8 cellular contexts compared by ENCODE assay signal in the genomic region with DNA sequence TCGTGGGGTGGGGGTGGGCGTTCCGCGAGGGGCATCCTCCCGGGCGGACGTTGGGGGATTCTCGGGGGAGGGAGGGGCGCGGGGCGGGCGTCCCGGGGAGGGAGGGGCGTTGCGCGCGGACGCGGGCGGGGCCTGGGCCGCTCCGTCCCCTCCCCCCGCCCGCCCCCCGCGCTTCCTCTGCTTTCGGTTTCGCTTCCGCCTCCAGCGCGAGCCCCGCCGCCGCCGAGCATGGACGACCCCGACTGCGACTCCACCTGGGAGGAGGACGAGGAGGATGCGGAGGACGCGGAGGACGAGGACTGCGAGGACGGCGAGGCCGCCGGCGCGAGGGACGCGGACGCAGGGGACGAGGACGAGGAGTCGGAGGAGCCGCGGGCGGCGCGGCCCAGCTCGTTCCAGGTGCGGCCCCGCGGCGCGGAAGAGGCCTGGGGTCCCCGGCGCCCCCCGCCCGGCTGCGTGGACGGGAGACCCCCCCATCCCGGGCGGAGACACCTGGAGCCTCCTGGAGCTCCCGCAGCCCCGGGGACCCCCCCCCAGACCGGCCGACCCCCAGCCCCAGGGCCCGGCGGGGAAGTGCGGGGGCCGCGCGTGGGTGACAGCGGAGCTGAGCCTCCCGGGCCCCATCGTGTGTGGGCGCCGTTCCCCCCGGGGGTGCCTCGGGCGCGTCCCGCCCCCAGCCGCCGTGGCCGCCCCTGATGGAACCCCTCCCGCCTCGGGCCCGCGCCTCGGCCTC. TPM values are rescaled to one million over a fixed set of nuclear protein-coding genes. Genes with fewer than 3 reads are reported as not detected.
DNase-seq lines count a peak whose midpoint lies in the region; ATAC-seq and TF ChIP-seq lines count a peak whose summit lies in the region.

A gene with protein sequence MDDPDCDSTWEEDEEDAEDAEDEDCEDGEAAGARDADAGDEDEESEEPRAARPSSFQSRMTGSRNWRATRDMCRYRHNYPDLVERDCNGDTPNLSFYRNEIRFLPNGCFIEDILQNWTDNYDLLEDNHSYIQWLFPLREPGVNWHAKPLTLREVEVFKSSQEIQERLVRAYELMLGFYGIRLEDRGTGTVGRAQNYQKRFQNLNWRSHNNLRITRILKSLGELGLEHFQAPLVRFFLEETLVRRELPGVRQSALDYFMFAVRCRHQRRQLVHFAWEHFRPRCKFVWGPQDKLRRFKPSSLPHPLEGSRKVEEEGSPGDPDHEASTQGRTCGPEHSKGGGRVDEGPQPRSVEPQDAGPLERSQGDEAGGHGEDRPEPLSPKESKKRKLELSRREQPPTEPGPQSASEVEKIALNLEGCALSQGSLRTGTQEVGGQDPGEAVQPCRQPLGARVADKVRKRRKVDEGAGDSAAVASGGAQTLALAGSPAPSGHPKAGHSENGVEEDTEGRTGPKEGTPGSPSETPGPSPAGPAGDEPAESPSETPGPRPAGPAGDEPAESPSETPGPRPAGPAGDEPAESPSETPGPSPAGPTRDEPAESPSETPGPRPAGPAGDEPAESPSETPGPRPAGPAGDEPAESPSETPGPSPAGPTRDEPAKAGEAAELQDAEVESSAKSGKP (plus strand): TSS at position 204 of the 733 bp plus-strand sequence. CDS start 25 bp downstream, at position 229.

- peaks cover 2% of the 10 kb centered on the region for H3K36me3 Mint-ChIP-seq in activated naive CD4-positive, alpha-beta T cell treated with anti-CD3 and anti-CD28 coated beads, Interleukin-2, amount 50 U/mL, for 24 hours
- H3K36me3 Mint-ChIP-seq in glutamatergic neuron (ENCODE audit: unreplicated experiment) (no peaks in the 10 kb centered on the region), osteocyte (ENCODE audit: unreplicated experiment) (peaks cover 9% of the 10 kb centered on the region), type B pancreatic cell (peaks cover 5% of the 10 kb centered on the region)

- in situ Hi-C loops in SK-MEL-5 (cut with HindIII; ENCODE audit: low pct_unique_long_range_greater_than_20kb, low sequenced_read_pairs), result no loop called here

- DNase-seq in GM12864 (ENCODE audit: low read depth) (no peak), SK-MEL-5 (ENCODE audit: low read depth, low spot score) (peak; percentile 47), glutamatergic neuron (peak; percentile 65), osteocyte (ENCODE audit: extremely low spot score, unreplicated experiment) (no peak), type B pancreatic cell (ENCODE audit: extremely low spot score, unreplicated experiment) (no peak)

- no peaks in the 10 kb centered on the region for H3K9me3 Mint-ChIP-seq in activated naive CD4-positive, alpha-beta T cell treated with anti-CD3 and anti-CD28 coated beads, Interleukin-2, amount 50 U/mL, for 24 hours
- H3K9me3 Mint-ChIP-seq in glutamatergic neuron (ENCODE audit: unreplicated experiment), result peaks cover 2% of the 10 kb centered on the region
- H3K9me3 Mint-ChIP-seq in osteocyte (ENCODE audit: unreplicated experiment), result no peaks in the 10 kb centered on the region
- H3K9me3 Mint-ChIP-seq in type B pancreatic cell, result no peaks in the 10 kb centered on the region

- no peaks in the 10 kb centered on the region for H3K27me3 Mint-ChIP-seq in activated naive CD4-positive, alpha-beta T cell treated with anti-CD3 and anti-CD28 coated beads, Interleukin-2, amount 50 U/mL, for 24 hours
- H3K27me3 Mint-ChIP-seq in glutamatergic neuron (ENCODE audit: unreplicated experiment), result peaks cover 9% of the 10 kb centered on the region
- no peaks in the 10 kb centered on the region for H3K27me3 Mint-ChIP-seq in osteocyte (ENCODE audit: unreplicated experiment)
- peaks cover 3% of the 10 kb centered on the region for H3K27me3 Mint-ChIP-seq in type B pancreatic cell

- peaks cover 23% of the 10 kb centered on the region for H3K4me1 Mint-ChIP-seq in activated naive CD4-positive, alpha-beta T cell treated with anti-CD3 and anti-CD28 coated beads, Interleukin-2, amount 50 U/mL, for 24 hours
- H3K4me1 Mint-ChIP-seq in glutamatergic neuron (ENCODE audit: low read depth, unreplicated experiment) (peaks cover 9% of the 10 kb centered on the region), osteocyte (ENCODE audit: unreplicated experiment) (peaks cover 23% of the 10 kb centered on the region), type B pancreatic cell (ENCODE audit: unreplicated experiment) (peaks cover 13% of the 10 kb centered on the region)

- H3K27ac Mint-ChIP-seq in activated naive CD4-positive, alpha-beta T cell treated with anti-CD3 and anti-CD28 coated beads, Interleukin-2, amount 50 U/mL, for 24 hours, result peak within 1 kb of the TSS; percentile 94
- peak within 1 kb of the TSS; percentile 80 for H3K27ac Mint-ChIP-seq in glutamatergic neuron (ENCODE audit: unreplicated experiment)
- peak within 1 kb of the TSS; percentile 81 for H3K27ac Mint-ChIP-seq in osteocyte (ENCODE audit: unreplicated experiment)
- H3K27ac Mint-ChIP-seq in type B pancreatic cell, result peak within 1 kb of the TSS; percentile 67

- ATAC-seq in HG03045 (IDR thresholded peaks at IDR 0.05; ENCODE audit: unreplicated experiment) (peak; percentile 46), HG03025 (IDR thresholded peaks at IDR 0.05; ENCODE audit: low FRiP score, unreplicated experiment) (no peak)

- H3K4me3 ChIP-seq in GM12864 (ENCODE audit: low read depth, low read length), result peak within 1 kb of the TSS; percentile 90

- H3K4me3 Mint-ChIP-seq in activated naive CD4-positive, alpha-beta T cell treated with anti-CD3 and anti-CD28 coated beads, Interleukin-2, amount 50 U/mL, for 24 hours, result peak within 1 kb of the TSS; percentile 92
- H3K4me3 Mint-ChIP-seq in glutamatergic neuron (ENCODE audit: unreplicated experiment), result peak within 1 kb of the TSS; percentile 89
- peak within 1 kb of the TSS; percentile 89 for H3K4me3 Mint-ChIP-seq in osteocyte (ENCODE audit: unreplicated experiment)
- H3K4me3 Mint-ChIP-seq in type B pancreatic cell, result peak within 1 kb of the TSS; percentile 88

- TF ChIP-seq CTCF in GM12864 (IDR thresholded peaks at IDR 0.05; ENCODE audit: low read depth, low read length, missing control alignments), result no peak
- TF ChIP-seq CTCF in glutamatergic neuron (IDR thresholded peaks at IDR 0.05; ENCODE audit: partially characterized antibody, unreplicated experiment), result no peak
- TF ChIP-seq CTCF in osteocyte (IDR thresholded peaks at IDR 0.05), result no peak
- no peak for TF ChIP-seq CTCF in type B pancreatic cell (conservative IDR thresholded peaks at IDR 0.05)

RNA-seq across cellular contexts. Expression of the gene that starts here (rescaled TPM):
- total RNA-seq in SK-MEL-5 (2014; rRNA removed; shearing (Covaris generic)), result 58.3 and 65.2 TPM in 2 replicates
- 71.9 and 83.7 TPM in 2 replicates for polyA plus RNA-seq in SK-MEL-5 (2015; cell fraction: cytosol; rRNA removed)
- 35.7 and 56.7 TPM in 2 replicates for polyA plus RNA-seq in SK-MEL-5 (2015; cell fraction: nucleus; rRNA removed)
- total RNA-seq in glutamatergic neuron (ENCODE audit: unreplicated experiment) (70.5 TPM), osteocyte (47.2 and 48.9 TPM in 2 replicates), type B pancreatic cell (ENCODE audit: low replicate concordance) (42.8 and 49.6 TPM in 2 replicates)

Comparison
In these comparisons a context has a peak if more than half of its experiments do, and no peak if none do; other contexts are left out.
1. DNase-seq: peak in SK-MEL-5 (single experiment) and glutamatergic neuron (single experiment); none in GM12864 (single experiment), osteocyte (single experiment) and type B pancreatic cell (single experiment).
2. Peak in every context shown above with its lines, with median percentiles within 50 percentile points of each other: H3K27ac Mint-ChIP-seq and H3K4me3 Mint-ChIP-seq.